In the genomic region with DNA sequence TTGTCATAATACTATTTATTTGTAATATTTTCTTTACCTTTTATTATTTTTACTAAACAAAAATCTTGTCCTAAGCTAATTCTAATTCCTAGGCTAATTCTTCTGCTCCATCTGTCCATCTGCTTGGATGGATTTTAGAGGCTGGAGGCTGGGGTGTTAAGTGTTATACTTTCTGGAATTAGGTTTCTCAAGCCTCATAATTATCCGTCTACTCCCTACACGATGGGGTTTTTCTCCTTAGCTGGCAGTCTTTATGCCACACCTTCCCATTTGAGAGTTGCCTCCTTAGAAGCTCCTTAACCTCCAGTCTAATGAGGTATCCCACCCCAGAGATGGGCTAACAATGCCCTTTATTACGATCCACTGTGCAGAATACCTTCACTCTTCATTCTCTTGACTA, we compare ENCODE assay signal across 26 cellular contexts. TPM values are rescaled to one million over a fixed set of nuclear protein-coding genes. Genes with fewer than 3 reads are reported as not detected.
DNase-seq lines count a peak whose midpoint lies in the region; ATAC-seq, FAIRE-seq and TF ChIP-seq lines count a peak whose summit lies in the region.
"Had no signal": no experiment of that assay in that cellular context is flagged by ENCODE, and none has a peak within 500 bp of the region (broad histone marks: within the 10 kb centered on the region; RNA-seq: fewer than 3 reads in every experiment).

No MANE protein-coding gene starts in this region.

- no peak for ATAC-seq in central memory CD8-positive, alpha-beta T cell (replicated peaks; ENCODE audit: extremely low read depth, poor library complexity, severe bottlenecking)
- ATAC-seq: PC-3, T-helper 17 cell had no signal

- H3K27ac Mint-ChIP-seq in central memory CD8-positive, alpha-beta T cell (ENCODE audit: low read depth) = peak overlapping the region; percentile 67
- no peak overlapping the region for H3K27ac Mint-ChIP-seq in HFFc6
- no peak overlapping the region for H3K27ac Mint-ChIP-seq in activated T-helper 2 cell treated with anti-CD3 and anti-CD28 coated beads, Interferon-gamma antibody, Interleukin-2, Interleukin-4, amounts not matched to agents 10 μg/mL and 5 μg/mL and 100 μg/mL, durations not matched to agents 14 hours and 24 hours and 36 hours
- H3K27ac Mint-ChIP-seq in H9 = no peak overlapping the region
- H3K27ac Mint-ChIP-seq: B cell; CD8-positive, alpha-beta memory T cell; T-helper 17 cell had no signal

- H3K27ac ChIP-seq in H9 (ENCODE audit: insufficient read length, low read depth, low read length) = no peak overlapping the region
- H3K27ac ChIP-seq: C4-2B had no signal

- H3K4ac ChIP-seq in H9 (ENCODE audit: low read depth, low read length) = no peak overlapping the region

- H3K79me2 ChIP-seq in H9 (ENCODE audit: insufficient read depth, low read length) = no peaks in the 10 kb centered on the region

- H3K36me3 Mint-ChIP-seq in central memory CD8-positive, alpha-beta T cell (ENCODE audit: insufficient read depth) = no peaks in the 10 kb centered on the region
- H3K36me3 Mint-ChIP-seq in HFFc6 (ENCODE audit: low read depth) (no peaks in the 10 kb centered on the region), H9 (ENCODE audit: insufficient read depth in 1 of 3, low read depth in 3 of 3) (peaks cover 0 to 10% (median 0%) of the 10 kb centered on the region in 3 experiments; a peak in 2 of 7 replicates)
- no peaks in the 10 kb centered on the region for H3K36me3 Mint-ChIP-seq in activated T-helper 2 cell treated with anti-CD3 and anti-CD28 coated beads, Interferon-gamma antibody, Interleukin-2, Interleukin-4, amounts not matched to agents 10 μg/mL and 5 μg/mL and 100 μg/mL, durations not matched to agents 14 hours and 24 hours and 36 hours (ENCODE audit: low read depth)
- H3K36me3 Mint-ChIP-seq: CD8-positive, alpha-beta memory T cell had no signal

- DNase-seq in D721Med (ENCODE audit: insufficient read length, low spot score) = peak; percentile 63
- peak; percentile 80 for DNase-seq in NCI-H524 treated with DMSO at 0.1 percent for 48 hours (lab: John Stamatoyannopoulos, UW)
- no peak for DNase-seq in central memory CD8-positive, alpha-beta T cell (ENCODE audit: low spot score in 2 of 2)
- no peak for DNase-seq in HFFc6
- no peak for DNase-seq in activated T-helper 2 cell treated with anti-CD3 and anti-CD28 coated beads, Interferon-gamma antibody, Interleukin-2, Interleukin-4, amounts not matched to agents 10 μg/mL and 5 μg/mL and 100 μg/mL, durations not matched to agents 14 hours and 24 hours and 36 hours (ENCODE audit: low spot score)
- no peak for DNase-seq in GM13977 (ENCODE audit: low spot score)
- DNase-seq in H9 = no peak
- DNase-seq: CD8-positive, alpha-beta memory T cell; DMS79; EL; GF-D8; IMR-90; KG1; MG63; NCI-H1105 treated with DMSO at 0.1 percent for 48 hours; NCI-H146; NCI-H1930; NCI-H2107; NCI-H446 treated with DMSO at 0.1 percent for 48 hours; SK-N-SH; SW 1271; T-helper 17 cell had no signal

- no peak overlapping the region for H2BK5ac ChIP-seq in H9 (ENCODE audit: insufficient read length, low read length)

- no peaks in the 10 kb centered on the region for H3K27me3 ChIP-seq in H9 (ENCODE audit: insufficient read depth, low read length)
- H3K27me3 ChIP-seq: MG63 had no signal

- H3K27me3 Mint-ChIP-seq in central memory CD8-positive, alpha-beta T cell = peaks cover 36% of the 10 kb centered on the region
- peaks cover 18% of the 10 kb centered on the region for H3K27me3 Mint-ChIP-seq in HFFc6 (ENCODE audit: insufficient read depth)
- H3K27me3 Mint-ChIP-seq in activated T-helper 2 cell treated with anti-CD3 and anti-CD28 coated beads, Interferon-gamma antibody, Interleukin-2, Interleukin-4, amounts not matched to agents 10 μg/mL and 5 μg/mL and 100 μg/mL, durations not matched to agents 14 hours and 24 hours and 36 hours (ENCODE audit: low read depth) = peaks cover 6% of the 10 kb centered on the region
- peaks cover 3% of the 10 kb centered on the region; the same call in 1 of the 2 replicates for H3K27me3 Mint-ChIP-seq in H9 (ENCODE audit: low read depth)

- H2AK5ac ChIP-seq in H9 (ENCODE audit: insufficient read length, low read length) = no peak overlapping the region

- H2BK120ac ChIP-seq in H9 (ENCODE audit: low read depth, low read length, poor library complexity, severe bottlenecking) = no peak overlapping the region

- H3K4me2 ChIP-seq in H9 (ENCODE audit: insufficient read depth, insufficient read length, low read length) = no peak overlapping the region
- H3K4me2 ChIP-seq: SK-N-SH had no signal

- H3K4me3 Mint-ChIP-seq in central memory CD8-positive, alpha-beta T cell = no peak overlapping the region
- H3K4me3 Mint-ChIP-seq in HFFc6 (no peak overlapping the region), H9 (no peak overlapping the region)
- H3K4me3 Mint-ChIP-seq in activated T-helper 2 cell treated with anti-CD3 and anti-CD28 coated beads, Interferon-gamma antibody, Interleukin-2, Interleukin-4, amounts not matched to agents 10 μg/mL and 5 μg/mL and 100 μg/mL, durations not matched to agents 14 hours and 24 hours and 36 hours (ENCODE audit: low read depth) = no peak overlapping the region
- H3K4me3 Mint-ChIP-seq: B cell; CD8-positive, alpha-beta memory T cell; T-helper 17 cell had no signal

- H4K91ac ChIP-seq in H9 (ENCODE audit: insufficient read length, low read depth, low read length) = no peak overlapping the region

- H4K5ac ChIP-seq in H9 (ENCODE audit: insufficient read length, low read depth, low read length) = no peak overlapping the region

- H3K4me1 Mint-ChIP-seq in central memory CD8-positive, alpha-beta T cell = no peaks in the 10 kb centered on the region
- H3K4me1 Mint-ChIP-seq in HFFc6 (ENCODE audit: low read depth) (no peaks in the 10 kb centered on the region), H9 (peaks cover 44 to 51% of the 10 kb centered on the region in 2 experiments)
- no peaks in the 10 kb centered on the region for H3K4me1 Mint-ChIP-seq in activated T-helper 2 cell treated with anti-CD3 and anti-CD28 coated beads, Interferon-gamma antibody, Interleukin-2, Interleukin-4, amounts not matched to agents 10 μg/mL and 5 μg/mL and 100 μg/mL, durations not matched to agents 14 hours and 24 hours and 36 hours (ENCODE audit: low read depth)
- H3K4me1 Mint-ChIP-seq: B cell; CD8-positive, alpha-beta memory T cell; T-helper 17 cell had no signal

- in situ Hi-C loops in GM13977 (cut with MboI; ENCODE audit: low pct_unique_long_range_greater_than_20kb, low sequenced_read_pairs, unreplicated experiment) = no loop called here

- no CpG with 5 or more reads among the region's 3 CpGs for WGBS in H9 (ENCODE audit: extremely low coverage, insufficient read length, low lambda C conversion rate)

- peaks cover 6% of the 10 kb centered on the region for H3K9me3 Mint-ChIP-seq in central memory CD8-positive, alpha-beta T cell
- H3K9me3 Mint-ChIP-seq in HFFc6 (no peaks in the 10 kb centered on the region), H9 (peaks cover 1 to 5% of the 10 kb centered on the region in 2 experiments; a peak in 4 of 5 replicates)
- H3K9me3 Mint-ChIP-seq in activated T-helper 2 cell treated with anti-CD3 and anti-CD28 coated beads, Interferon-gamma antibody, Interleukin-2, Interleukin-4, amounts not matched to agents 10 μg/mL and 5 μg/mL and 100 μg/mL, durations not matched to agents 14 hours and 24 hours and 36 hours = no peaks in the 10 kb centered on the region

- no peak overlapping the region for H3K9ac ChIP-seq in H9 (ENCODE audit: extremely low read depth, insufficient read length, low read length)
- H3K9ac ChIP-seq: SK-N-SH had no signal

- FAIRE-seq in D721Med (lab: Jason Lieb, UNC) = peak; percentile 90
- FAIRE-seq: GM12891 had no signal

- H3K79me1 ChIP-seq in H9 (ENCODE audit: insufficient read depth, low read depth, low read length, poor library complexity, severe bottlenecking) = no peaks in the 10 kb centered on the region

- H3K56ac ChIP-seq in H9 (ENCODE audit: insufficient read length, low read depth, low read length) = no peak overlapping the region

- H4K20me1 ChIP-seq in H9 (ENCODE audit: control insufficient read depth, insufficient read depth, insufficient read length) = no peaks in the 10 kb centered on the region

- H3K23ac ChIP-seq in H9 (ENCODE audit: insufficient read length, low read depth, low read length) = no peak overlapping the region

- H3K23me2 ChIP-seq in H9 (ENCODE audit: insufficient read length, low read depth, low read length, poor library complexity, severe bottlenecking) = no peaks in the 10 kb centered on the region

- H3K4me1 ChIP-seq in H9 (ENCODE audit: insufficient read depth, low read length) = peaks cover 22% of the 10 kb centered on the region

- no peak overlapping the region for H2AFZ ChIP-seq in H9 (ENCODE audit: low read length)

- no peaks in the 10 kb centered on the region for H3K9me3 ChIP-seq in H9 (ENCODE audit: control insufficient read depth, low read depth, low read length)
- H3K9me3 ChIP-seq: MG63, SK-N-SH had no signal

- no peak overlapping the region for H3K18ac ChIP-seq in H9 (ENCODE audit: insufficient read length, low read depth, low read length)

- no peak overlapping the region for H3K14ac ChIP-seq in H9 (ENCODE audit: insufficient read depth, low read length)

- no peak overlapping the region for H2BK20ac ChIP-seq in H9 (ENCODE audit: low read depth, low read length, poor library complexity, severe bottlenecking)

- no peak overlapping the region for H4K8ac ChIP-seq in H9 (replicated peaks; ENCODE audit: insufficient read length, low read depth, low read length)

- H2BK12ac ChIP-seq in H9 (ENCODE audit: insufficient read length, low read depth, low read length) = no peak overlapping the region

- no peak overlapping the region for H2BK15ac ChIP-seq in H9 (ENCODE audit: low read depth, low read length)

- no peak for TF ChIP-seq CTCF in D721Med (IDR thresholded peaks at IDR 0.05; ENCODE audit: insufficient read depth, missing control alignments)
- no peak for TF ChIP-seq CTCF in HFFc6 (IDR thresholded peaks at IDR 0.05)
- no peak for TF ChIP-seq CTCF in GM13977 (IDR thresholded peaks at IDR 0.05; ENCODE audit: extremely low read depth, insufficient read depth, missing control alignments)
- TF ChIP-seq CTCF in H9 (conservative IDR thresholded peaks at IDR 0.05) = no peak

- intact Hi-C loops in activated T-helper 2 cell treated with anti-CD3 and anti-CD28 coated beads, Interferon-gamma antibody, Interleukin-2, Interleukin-4, amounts not matched to agents 10 μg/mL and 5 μg/mL and 100 μg/mL, durations not matched to agents 14 hours and 24 hours and 36 hours (cut with micrococcal nuclease) = no loop called here

- no peak overlapping the region for H3T11ph ChIP-seq in H9 (ENCODE audit: low read length)

RNA-seq across cellular contexts. Expression of gene LGI2, which starts 37.6 kb away (rescaled TPM):
- total RNA-seq in HFFc6 (2021; fragmentation: NEBNext Ultra II Directional; extraction: Animal tissue kit (Norgen Biotek cat#: 25700)) = not detected
- not detected in 2 replicates for total RNA-seq in activated T-helper 2 cell treated with anti-CD3 and anti-CD28 coated beads, Interferon-gamma antibody, Interleukin-2, Interleukin-4, amounts not matched to agents 10 μg/mL and 5 μg/mL and 100 μg/mL, durations not matched to agents 14 hours and 24 hours and 36 hours
- 1.4 and 2.4 TPM in 2 replicates for total RNA-seq in H9 (2021)
- total RNA-seq: B cell; CD8-positive, alpha-beta memory T cell; IMR-90; T-helper 17 cell had no signal

Comparison
In these comparisons a context has a peak if more than half of its experiments do, and no peak if none do; other contexts are left out.
1. DNase-seq: peak in D721Med (single experiment) and NCI-H524 treated with DMSO at 0.1 percent for 48 hours (single experiment); none in central memory CD8-positive, alpha-beta T cell (0 of 2), HFFc6 (single experiment), activated T-helper 2 cell treated with anti-CD3 and anti-CD28 coated beads, Interferon-gamma antibody, Interleukin-2, Interleukin-4, amounts not matched to agents 10 μg/mL and 5 μg/mL and 100 μg/mL, durations not matched to agents 14 hours and 24 hours and 36 hours (single experiment), GM13977 (single experiment) and H9 (single experiment).